ENCODE assay signal across 1 cellular context in genomic region chr5:124748687-124749594, GRCh38.
TF ChIP-seq lines count a peak whose summit lies in the region.

No MANE protein-coding gene starts in this region.

TF ChIP-seq in HCT116, 20 proteins besides CTCF, POLR2A, EP300 and RAD21 (continued from another document):
- no peak for TF ChIP-seq ATF3 (IDR thresholded peaks at IDR 0.05)
- no peak for TF ChIP-seq FOSL1 (IDR thresholded peaks at IDR 0.05; ENCODE audit: low read depth)
- no peak for TF ChIP-seq EGR1 (IDR thresholded peaks at IDR 0.05; ENCODE audit: low read depth)
- no peak for TF ChIP-seq JUND (IDR thresholded peaks at IDR 0.05)
- no peak for TF ChIP-seq ZFX (IDR thresholded peaks at IDR 0.05)
- TF ChIP-seq CEBPB (IDR thresholded peaks at IDR 0.05; ENCODE audit: low read depth), result peak; percentile 32; the same call in 1 of the 2 replicates
- no peak for TF ChIP-seq ZBTB33 (IDR thresholded peaks at IDR 0.05; ENCODE audit: extremely low read depth, insufficient replicate concordance, low read length)
